ENCODE assay signal across 3 cellular contexts in the genomic region with DNA sequence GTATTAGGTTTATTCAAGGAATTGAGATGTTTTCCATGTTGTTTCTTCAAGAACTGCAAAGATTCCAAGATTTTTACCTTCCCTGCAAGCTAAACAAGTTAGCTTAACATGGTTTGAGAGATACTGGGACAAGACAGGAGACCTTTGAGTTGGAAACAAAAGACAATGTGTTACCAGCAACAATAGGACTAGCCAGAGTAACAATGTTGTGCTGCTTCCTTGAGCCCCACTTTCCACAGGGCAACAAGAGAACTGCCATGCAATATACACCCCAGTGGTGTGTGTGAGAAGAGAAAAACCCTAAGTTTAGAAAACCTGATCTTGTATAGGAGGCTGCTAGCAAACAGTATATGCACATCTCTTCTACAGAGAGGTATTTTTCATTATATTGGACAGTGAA.
TF ChIP-seq lines count a peak whose summit lies in the region.

No MANE protein-coding gene starts in this region.

TF ChIP-seq in GM23338, 12 proteins besides CTCF, POLR2A, EP300 and RAD21 (continues in another document):
- TF ChIP-seq STAT1 (IDR thresholded peaks at IDR 0.05; ENCODE audit: unreplicated experiment), result no peak
- TF ChIP-seq, protein P1, sequence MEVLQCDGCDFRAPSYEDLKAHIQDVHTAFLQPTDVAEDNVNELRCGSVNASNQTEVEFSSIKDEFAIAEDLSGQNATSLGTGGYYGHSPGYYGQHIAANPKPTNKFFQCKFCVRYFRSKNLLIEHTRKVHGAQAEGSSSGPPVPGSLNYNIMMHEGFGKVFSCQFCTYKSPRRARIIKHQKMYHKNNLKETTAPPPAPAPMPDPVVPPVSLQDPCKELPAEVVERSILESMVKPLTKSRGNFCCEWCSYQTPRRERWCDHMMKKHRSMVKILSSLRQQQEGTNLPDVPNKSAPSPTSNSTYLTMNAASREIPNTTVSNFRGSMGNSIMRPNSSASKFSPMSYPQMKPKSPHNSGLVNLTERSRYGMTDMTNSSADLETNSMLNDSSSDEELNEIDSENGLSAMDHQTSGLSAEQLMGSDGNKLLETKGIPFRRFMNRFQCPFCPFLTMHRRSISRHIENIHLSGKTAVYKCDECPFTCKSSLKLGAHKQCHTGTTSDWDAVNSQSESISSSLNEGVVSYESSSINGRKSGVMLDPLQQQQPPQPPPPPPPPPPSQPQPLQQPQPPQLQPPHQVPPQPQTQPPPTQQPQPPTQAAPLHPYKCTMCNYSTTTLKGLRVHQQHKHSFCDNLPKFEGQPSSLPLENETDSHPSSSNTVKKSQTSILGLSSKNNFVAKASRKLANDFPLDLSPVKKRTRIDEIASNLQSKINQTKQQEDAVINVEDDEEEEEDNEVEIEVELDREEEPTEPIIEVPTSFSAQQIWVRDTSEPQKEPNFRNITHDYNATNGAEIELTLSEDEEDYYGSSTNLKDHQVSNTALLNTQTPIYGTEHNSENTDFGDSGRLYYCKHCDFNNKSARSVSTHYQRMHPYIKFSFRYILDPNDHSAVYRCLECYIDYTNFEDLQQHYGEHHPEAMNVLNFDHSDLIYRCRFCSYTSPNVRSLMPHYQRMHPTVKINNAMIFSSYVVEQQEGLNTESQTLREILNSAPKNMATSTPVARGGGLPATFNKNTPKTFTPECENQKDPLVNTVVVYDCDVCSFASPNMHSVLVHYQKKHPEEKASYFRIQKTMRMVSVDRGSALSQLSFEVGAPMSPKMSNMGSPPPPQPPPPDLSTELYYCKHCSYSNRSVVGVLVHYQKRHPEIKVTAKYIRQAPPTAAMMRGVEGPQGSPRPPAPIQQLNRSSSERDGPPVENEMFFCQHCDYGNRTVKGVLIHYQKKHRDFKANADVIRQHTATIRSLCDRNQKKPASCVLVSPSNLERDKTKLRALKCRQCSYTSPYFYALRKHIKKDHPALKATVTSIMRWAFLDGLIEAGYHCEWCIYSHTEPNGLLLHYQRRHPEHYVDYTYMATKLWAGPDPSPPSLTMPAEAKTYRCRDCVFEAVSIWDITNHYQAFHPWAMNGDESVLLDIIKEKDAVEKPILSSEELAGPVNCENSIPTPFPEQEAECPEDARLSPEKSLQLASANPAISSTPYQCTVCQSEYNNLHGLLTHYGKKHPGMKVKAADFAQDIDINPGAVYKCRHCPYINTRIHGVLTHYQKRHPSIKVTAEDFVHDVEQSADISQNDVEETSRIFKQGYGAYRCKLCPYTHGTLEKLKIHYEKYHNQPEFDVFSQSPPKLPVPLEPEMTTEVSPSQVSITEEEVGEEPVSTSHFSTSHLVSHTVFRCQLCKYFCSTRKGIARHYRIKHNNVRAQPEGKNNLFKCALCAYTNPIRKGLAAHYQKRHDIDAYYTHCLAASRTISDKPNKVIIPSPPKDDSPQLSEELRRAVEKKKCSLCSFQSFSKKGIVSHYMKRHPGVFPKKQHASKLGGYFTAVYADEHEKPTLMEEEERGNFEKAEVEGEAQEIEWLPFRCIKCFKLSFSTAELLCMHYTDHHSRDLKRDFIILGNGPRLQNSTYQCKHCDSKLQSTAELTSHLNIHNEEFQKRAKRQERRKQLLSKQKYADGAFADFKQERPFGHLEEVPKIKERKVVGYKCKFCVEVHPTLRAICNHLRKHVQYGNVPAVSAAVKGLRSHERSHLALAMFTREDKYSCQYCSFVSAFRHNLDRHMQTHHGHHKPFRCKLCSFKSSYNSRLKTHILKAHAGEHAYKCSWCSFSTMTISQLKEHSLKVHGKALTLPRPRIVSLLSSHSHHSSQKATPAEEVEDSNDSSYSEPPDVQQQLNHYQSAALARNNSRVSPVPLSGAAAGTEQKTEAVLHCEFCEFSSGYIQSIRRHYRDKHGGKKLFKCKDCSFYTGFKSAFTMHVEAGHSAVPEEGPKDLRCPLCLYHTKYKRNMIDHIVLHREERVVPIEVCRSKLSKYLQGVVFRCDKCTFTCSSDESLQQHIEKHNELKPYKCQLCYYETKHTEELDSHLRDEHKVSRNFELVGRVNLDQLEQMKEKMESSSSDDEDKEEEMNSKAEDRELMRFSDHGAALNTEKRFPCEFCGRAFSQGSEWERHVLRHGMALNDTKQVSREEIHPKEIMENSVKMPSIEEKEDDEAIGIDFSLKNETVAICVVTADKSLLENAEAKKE (CRISPR knock-in tag; IDR thresholded peaks at IDR 0.05), result no peak
- no peak for TF ChIP-seq ZNF114 (CRISPR knock-in tag; IDR thresholded peaks at IDR 0.05)
- TF ChIP-seq CREB1 (CRISPR knock-in tag; IDR thresholded peaks at IDR 0.05; ENCODE audit: low read depth), result no peak

TF ChIP-seq in H1, 55 proteins besides CTCF, POLR2A, EP300 and RAD21:
- TF ChIP-seq GABPA (IDR thresholded peaks at IDR 0.05; ENCODE audit: borderline replicate concordance, insufficient read depth, low read length) (no peak), MAFK (IDR thresholded peaks at IDR 0.05; ENCODE audit: low read depth, low read length) (no peak), TEAD4 (IDR thresholded peaks at IDR 0.05; ENCODE audit: low read depth, low read length) (no peak), CHD2 (IDR thresholded peaks at IDR 0.05; ENCODE audit: low read length) (no peak), ZNF274 (IDR thresholded peaks at IDR 0.05; ENCODE audit: borderline replicate concordance, extremely low read depth, low read length) (no peak)
TF ChIP-seq in H1: peak in this region for 0.

TF ChIP-seq in SK-N-SH, 30 proteins besides CTCF, POLR2A, EP300 and RAD21:
- no peak for TF ChIP-seq ELF1 (IDR thresholded peaks at IDR 0.05)
- no peak for TF ChIP-seq JUND (IDR thresholded peaks at IDR 0.05)
- no peak for TF ChIP-seq MAX (IDR thresholded peaks at IDR 0.05; ENCODE audit: low read depth)
- no peak for TF ChIP-seq USF1 (IDR thresholded peaks at IDR 0.05; ENCODE audit: borderline replicate concordance, low read depth)
- no peak for TF ChIP-seq RFX5 (IDR thresholded peaks at IDR 0.05; ENCODE audit: low read length)
- TF ChIP-seq GATA2 (CRISPR knock-in tag; IDR thresholded peaks at IDR 0.05), result no peak
- TF ChIP-seq FOXM1 (IDR thresholded peaks at IDR 0.05; ENCODE audit: low read depth), result no peak
- no peak for TF ChIP-seq MEF2A (IDR thresholded peaks at IDR 0.05; ENCODE audit: borderline replicate concordance, low read depth)
- no peak for TF ChIP-seq REST (IDR thresholded peaks at IDR 0.05; ENCODE audit: low read depth, low read length)
- TF ChIP-seq RCOR1 (IDR thresholded peaks at IDR 0.05; ENCODE audit: low read length), result no peak
- no peak for TF ChIP-seq GABPA (IDR thresholded peaks at IDR 0.05; ENCODE audit: low read depth)
- no peak for TF ChIP-seq RXRA (IDR thresholded peaks at IDR 0.05; ENCODE audit: borderline replicate concordance, low read depth)
- no peak for TF ChIP-seq SIN3A (IDR thresholded peaks at IDR 0.05; ENCODE audit: borderline replicate concordance, low read depth, low read length)
